In genomic region chr14:27721760-27722159, GRCh38 we compare ENCODE assay signal across 33 cellular contexts.
"Had no signal": no experiment of that assay in that cellular context is flagged by ENCODE, and none has a peak within 500 bp of the region (broad histone marks: within the 10 kb centered on the region; RNA-seq: fewer than 3 reads in every experiment).

No MANE protein-coding gene starts in this region.

- DNase-seq: activated B cell treated with CpG ODN at 0.5 μM for 24 hours; activated CD4-positive, alpha-beta memory T cell treated with anti-CD3 and anti-CD28 coated beads for 36 hours; activated CD4-positive, alpha-beta T cell treated with anti-CD3 and anti-CD28 coated beads for 4 hours; activated CD4-positive, alpha-beta T cell treated with anti-CD3 and anti-CD28 coated beads, Interleukin-2, amount 10 ng/mL, durations not matched to agents 24 days and 14 days; activated CD4-positive, alpha-beta T cell treated with anti-CD3 and anti-CD28 coated beads, Interleukin-2, amount 50 U/mL, for 1 hour; activated CD4-positive, alpha-beta T cell treated with anti-CD3 and anti-CD28 coated beads, Interleukin-2, amount 50 U/mL, for 4 hours; activated CD4-positive, CD25-positive, alpha-beta regulatory T cell treated with anti-CD3 and anti-CD28 coated beads, Interleukin-2, amount 50 U/mL, for 72 hours; activated CD8-positive, alpha-beta memory T cell treated with anti-CD3 and anti-CD28 coated beads, Interleukin-2, amount 50 U/mL, for 4 hours; activated CD8-positive, alpha-beta T cell treated with anti-CD3 and anti-CD28 coated beads for 36 hours; activated effector memory CD4-positive, alpha-beta T cell treated with anti-CD3 and anti-CD28 coated beads, Interleukin-2, amount 50 U/mL, for 16 hours; activated gamma-delta T cell treated with Interleukin-2 at 50 U/mL for 16 hours; activated naive CD4-positive, alpha-beta T cell; activated naive CD4-positive, alpha-beta T cell treated with anti-CD3 and anti-CD28 coated beads for 36 hours; activated naive CD4-positive, alpha-beta T cell treated with anti-CD3 and anti-CD28 coated beads, Interleukin-2, amount 50 U/mL, for 16 hours; activated naive CD8-positive, alpha-beta T cell treated with anti-CD3 and anti-CD28 coated beads for 36 hours; activated T-cell treated with anti-CD3 and anti-CD28 coated beads for 4 hours; activated T-cell treated with anti-CD3 and anti-CD28 coated beads, Interleukin-2, amount 50 U/mL, for 1 hour; activated T-cell treated with anti-CD3 and anti-CD28 coated beads, Interleukin-2, amount 50 U/mL, for 4 hours; activated T-cell treated with anti-CD3 and anti-CD28 coated beads, Interleukin-2, amount 50 U/mL, for 72 hours; adrenal gland; amniotic stem cell; aorta; body of pancreas; brain microvascular endothelial cell; central memory CD4-positive, alpha-beta T cell; T-helper 2 cell; T-helper 9 cell had no signal

- FAIRE-seq: astrocyte, TTC549 had no signal

- H3K4me3 ChIP-seq: adrenal gland, body of pancreas, breast epithelium had no signal

- H3K9me3 ChIP-seq: adrenal gland, body of pancreas had no signal

- H3K4me1 ChIP-seq: adrenal gland, body of pancreas, breast epithelium had no signal

- H3K27me3 ChIP-seq: adrenal gland, body of pancreas, brain microvascular endothelial cell, breast epithelium had no signal

- H3K36me3 ChIP-seq: adrenal gland, brain microvascular endothelial cell, breast epithelium had no signal

- ATAC-seq: activated CD8-positive, alpha-beta T cell treated with anti-CD3 and anti-CD28 coated beads for 36 hours; activated naive CD4-positive, alpha-beta T cell treated with anti-CD3 and anti-CD28 coated beads, Interleukin-2, amount 50 U/mL, for 72 hours; activated T-cell treated with anti-CD3 and anti-CD28 coated beads, Interleukin-2, amount 50 U/mL, for 4 hours; activated T-cell treated with anti-CD3 and anti-CD28 coated beads, Interleukin-2, amount 50 U/mL, for 72 hours; activated T-helper 17 cell treated with anti-CD3 and anti-CD28 coated beads, Interleukin-2, amount 50 U/mL, for 72 hours; body of pancreas had no signal

- H3K27ac ChIP-seq: adrenal gland, body of pancreas, brain microvascular endothelial cell, breast epithelium, VCaP had no signal
